Comparison of ENCODE assay signal across 16 cellular contexts in the genomic region with DNA sequence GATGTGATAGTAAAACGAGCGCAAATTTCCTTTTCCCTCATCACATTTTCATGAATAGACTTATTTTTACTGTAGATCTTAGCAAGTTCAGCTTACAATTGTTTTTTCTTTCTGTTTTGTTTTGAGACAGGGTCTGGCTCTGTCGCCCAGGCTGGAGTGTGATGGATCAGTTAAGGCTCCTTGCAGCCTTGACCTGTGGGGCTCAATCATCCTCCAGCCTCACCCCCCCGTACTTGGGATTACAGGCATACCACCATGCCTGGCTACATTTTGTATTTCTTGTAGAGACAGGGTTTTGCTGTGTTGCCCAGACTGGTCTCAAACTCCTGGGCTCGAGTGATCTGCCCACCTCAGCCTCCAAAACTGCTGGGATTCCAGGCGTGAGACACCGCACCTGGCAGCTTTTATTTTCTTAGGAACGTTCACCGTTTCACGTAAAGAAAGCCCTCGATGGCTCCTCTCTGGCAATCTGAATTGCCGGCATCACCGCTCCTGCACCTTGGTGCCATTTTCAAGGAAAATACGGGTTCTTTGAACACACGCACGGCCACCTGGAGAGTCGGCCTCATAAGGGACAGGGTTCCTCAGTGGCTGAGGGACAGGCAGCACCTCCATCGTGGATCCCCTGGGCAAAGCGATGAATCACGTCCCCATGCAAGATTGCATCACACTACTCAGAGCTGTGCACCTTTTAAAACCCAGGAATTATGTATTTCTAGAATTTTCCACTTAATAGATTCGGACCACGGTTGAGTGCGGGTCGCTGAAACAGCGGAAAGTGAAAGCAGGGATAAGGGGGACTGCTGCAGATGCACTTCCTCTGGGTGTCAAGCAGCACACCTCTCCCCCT.
DNase-seq lines count a peak whose midpoint lies in the region; ATAC-seq, FAIRE-seq and TF ChIP-seq lines count a peak whose summit lies in the region.
"Had no signal": no experiment of that assay in that cellular context is flagged by ENCODE, and none has a peak within 500 bp of the region (broad histone marks: within the 10 kb centered on the region; RNA-seq: fewer than 3 reads in every experiment).

No MANE protein-coding gene starts in this region.

- H3K27me3 Mint-ChIP-seq in stimulated activated naive CD8-positive, alpha-beta T cell treated with anti-CD3 and anti-CD28 coated beads, Interleukin-15, Interleukin-2, amounts not matched to agents 100 ng/mL and 50 ng/mL, for 24 hours = peaks cover 11% of the 10 kb centered on the region
- H3K27me3 Mint-ChIP-seq in activated T-helper 1 cell treated with anti-CD3 and anti-CD28 coated beads, Interleukin-12 subunit alpha, Interleukin-12 subunit beta, Interleukin-2, Interleukin-4 antibody, amounts not matched to agents 30 ng/mL and 10 ng/mL and 1 ng/mL, durations not matched to agents 14 hours and 24 hours and 36 hours (ENCODE audit: insufficient read depth) = peaks cover 2% of the 10 kb centered on the region

- H3K4me1 Mint-ChIP-seq in stimulated activated naive CD8-positive, alpha-beta T cell treated with anti-CD3 and anti-CD28 coated beads, Interleukin-15, Interleukin-2, amounts not matched to agents 100 ng/mL and 50 ng/mL, for 24 hours (ENCODE audit: low read depth) = peaks cover 57% of the 10 kb centered on the region
- peaks cover 83% of the 10 kb centered on the region for H3K4me1 Mint-ChIP-seq in activated T-helper 1 cell treated with anti-CD3 and anti-CD28 coated beads, Interleukin-12 subunit alpha, Interleukin-12 subunit beta, Interleukin-2, Interleukin-4 antibody, amounts not matched to agents 30 ng/mL and 10 ng/mL and 1 ng/mL, durations not matched to agents 14 hours and 24 hours and 36 hours (ENCODE audit: low read depth)
- H3K4me1 Mint-ChIP-seq: nephron had no signal

- H3K36me3 Mint-ChIP-seq in stimulated activated naive CD8-positive, alpha-beta T cell treated with anti-CD3 and anti-CD28 coated beads, Interleukin-15, Interleukin-2, amounts not matched to agents 100 ng/mL and 50 ng/mL, for 24 hours (ENCODE audit: low read depth) = no peaks in the 10 kb centered on the region
- H3K36me3 Mint-ChIP-seq in activated T-helper 1 cell treated with anti-CD3 and anti-CD28 coated beads, Interleukin-12 subunit alpha, Interleukin-12 subunit beta, Interleukin-2, Interleukin-4 antibody, amounts not matched to agents 30 ng/mL and 10 ng/mL and 1 ng/mL, durations not matched to agents 14 hours and 24 hours and 36 hours (ENCODE audit: low read depth) = peaks cover 2% of the 10 kb centered on the region

- no peak for DNase-seq in stimulated activated naive CD8-positive, alpha-beta T cell treated with anti-CD3 and anti-CD28 coated beads, Interleukin-15, Interleukin-2, amounts not matched to agents 100 U/mL and 50 U/mL, for 24 hours
- no peak for DNase-seq in activated T-helper 1 cell treated with anti-CD3 and anti-CD28 coated beads, Interleukin-12 subunit alpha, Interleukin-12 subunit beta, Interleukin-2, Interleukin-4 antibody, amounts not matched to agents 30 ng/mL and 10 ng/mL and 1 ng/mL, durations not matched to agents 14 hours and 24 hours and 36 hours (ENCODE audit: low spot score)
- DNase-seq in 8988T (no peak), D721Med (ENCODE audit: insufficient read length, low spot score) (no peak)
- DNase-seq in central memory CD4-positive, alpha-beta T cell = no peak
- DNase-seq: anterior cingulate cortex, heart right ventricle, NCI-H2029 treated with DMSO at 0.1 percent for 48 hours, NCI-H510A treated with DMSO at 0.1 percent for 48 hours, Right ventricle myocardium superior, transverse colon had no signal

- H3K27ac Mint-ChIP-seq in stimulated activated naive CD8-positive, alpha-beta T cell treated with anti-CD3 and anti-CD28 coated beads, Interleukin-15, Interleukin-2, amounts not matched to agents 100 ng/mL and 50 ng/mL, for 24 hours = peak overlapping the region; percentile 15
- H3K27ac Mint-ChIP-seq in activated T-helper 1 cell treated with anti-CD3 and anti-CD28 coated beads, Interleukin-12 subunit alpha, Interleukin-12 subunit beta, Interleukin-2, Interleukin-4 antibody, amounts not matched to agents 30 ng/mL and 10 ng/mL and 1 ng/mL, durations not matched to agents 14 hours and 24 hours and 36 hours = peak overlapping the region; percentile 36
- H3K27ac Mint-ChIP-seq: nephron had no signal

- ATAC-seq in stimulated activated naive CD8-positive, alpha-beta T cell treated with anti-CD3 and anti-CD28 coated beads, Interleukin-15, Interleukin-2, amounts not matched to agents 100 U/mL and 50 U/mL, for 24 hours = no peak
- ATAC-seq in HG02759 (IDR thresholded peaks at IDR 0.05; ENCODE audit: unreplicated experiment) = peak; percentile 2
- ATAC-seq: heart right ventricle had no signal

- no peaks in the 10 kb centered on the region for H3K9me3 Mint-ChIP-seq in stimulated activated naive CD8-positive, alpha-beta T cell treated with anti-CD3 and anti-CD28 coated beads, Interleukin-15, Interleukin-2, amounts not matched to agents 100 ng/mL and 50 ng/mL, for 24 hours
- H3K9me3 Mint-ChIP-seq in activated T-helper 1 cell treated with anti-CD3 and anti-CD28 coated beads, Interleukin-12 subunit alpha, Interleukin-12 subunit beta, Interleukin-2, Interleukin-4 antibody, amounts not matched to agents 30 ng/mL and 10 ng/mL and 1 ng/mL, durations not matched to agents 14 hours and 24 hours and 36 hours = no peaks in the 10 kb centered on the region

- intact Hi-C loops in activated T-helper 1 cell treated with anti-CD3 and anti-CD28 coated beads, Interleukin-12 subunit alpha, Interleukin-12 subunit beta, Interleukin-2, Interleukin-4 antibody, amounts not matched to agents 30 ng/mL and 10 ng/mL and 1 ng/mL, durations not matched to agents 14 hours and 24 hours and 36 hours (cut with micrococcal nuclease) = no loop called here

- no peak for FAIRE-seq in D721Med (lab: Jason Lieb, UNC)
- FAIRE-seq: HTR-8/SVneo, islet of Langerhans had no signal

- TF ChIP-seq CTCF in D721Med (IDR thresholded peaks at IDR 0.05; ENCODE audit: insufficient read depth, missing control alignments) = no peak

- H3K4me3 Mint-ChIP-seq in stimulated activated naive CD8-positive, alpha-beta T cell treated with anti-CD3 and anti-CD28 coated beads, Interleukin-15, Interleukin-2, amounts not matched to agents 100 ng/mL and 50 ng/mL, for 24 hours = no peak overlapping the region
- no peak overlapping the region for H3K4me3 Mint-ChIP-seq in activated T-helper 1 cell treated with anti-CD3 and anti-CD28 coated beads, Interleukin-12 subunit alpha, Interleukin-12 subunit beta, Interleukin-2, Interleukin-4 antibody, amounts not matched to agents 30 ng/mL and 10 ng/mL and 1 ng/mL, durations not matched to agents 14 hours and 24 hours and 36 hours
- H3K4me3 Mint-ChIP-seq: nephron had no signal
